In the genomic region with DNA sequence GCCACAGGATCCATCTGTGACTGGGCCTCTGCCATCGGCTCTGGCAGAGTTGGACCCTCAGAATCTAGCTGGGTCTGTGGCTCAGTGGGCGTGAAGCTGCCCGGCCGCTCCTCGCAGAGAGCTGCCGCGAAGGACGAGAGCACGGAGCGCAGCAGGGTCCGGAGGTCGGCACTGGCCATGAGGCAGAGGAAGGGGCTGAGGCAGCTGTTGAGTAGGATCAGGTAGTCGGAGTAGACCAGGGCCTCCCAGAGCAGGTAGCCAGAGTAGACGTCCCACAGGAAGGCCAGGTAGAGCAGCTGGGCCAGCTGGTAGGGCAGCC, we compare ENCODE assay signal across 1 cellular context.
TF ChIP-seq lines count a peak whose summit lies in the region.

No MANE protein-coding gene starts in this region.

TF ChIP-seq in HEK293T, 16 proteins besides CTCF, POLR2A, EP300 and RAD21 (continued from another document):
- TF ChIP-seq SUZ12 (IDR thresholded peaks at IDR 0.05), result no peak
